Comparison of ENCODE assay signal across 14 cellular contexts in the genomic region with DNA sequence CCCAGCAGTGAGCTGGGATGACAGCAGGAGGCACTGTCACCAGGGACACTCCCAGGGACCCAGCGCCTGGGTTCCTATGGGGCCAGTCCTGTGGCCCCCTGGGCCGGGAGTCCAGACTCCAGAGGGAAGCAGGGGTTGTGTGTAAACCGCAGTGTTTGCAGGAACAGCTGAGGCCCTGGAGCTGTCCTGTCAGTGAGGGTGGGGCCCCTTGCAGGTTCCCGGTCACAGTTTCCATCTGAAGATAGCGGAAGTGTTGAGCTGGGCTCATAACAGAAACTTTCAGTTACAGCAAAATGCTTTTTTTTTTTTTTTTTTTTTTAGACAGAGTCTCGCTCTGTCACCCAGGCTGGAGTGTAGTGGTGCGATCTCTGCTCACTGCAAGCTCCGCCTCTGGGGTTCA. TPM values are rescaled to one million over a fixed set of nuclear protein-coding genes. Genes with fewer than 3 reads are reported as not detected.
A peak's percentile ranks its signal among the peaks of the same experiment; 100 is the strongest.
DNase-seq lines count a peak whose midpoint lies in the region; ATAC-seq and TF ChIP-seq lines count a peak whose summit lies in the region.
"Had no signal": no experiment of that assay in that cellular context is flagged by ENCODE, and none has a peak within 500 bp of the region (broad histone marks: within the 10 kb centered on the region; RNA-seq: fewer than 3 reads in every experiment).

No MANE protein-coding gene starts in this region.

- H3F3A ChIP-seq in OCI-LY1 (ENCODE audit: insufficient read depth, low read length) (0 out of 2 replicates have a peak, but pooled peaks cover 3% of the 10 kb centered on the region), GM23338 (replicated peaks; ENCODE audit: low read depth) (no peaks in the 10 kb centered on the region)

- H2AFZ ChIP-seq in OCI-LY1 (ENCODE audit: low read length) (no peak overlapping the region), GM23338 (no peak overlapping the region)

- peaks cover 51% of the 10 kb centered on the region for H3K36me3 ChIP-seq in OCI-LY1 (ENCODE audit: insufficient read depth, low read length)
- H3K36me3 ChIP-seq in GM23338 (ENCODE audit: insufficient read depth), result no peaks in the 10 kb centered on the region; the same call in 1 of the 2 replicates

- peak; percentile 93 for ATAC-seq in activated CD4-positive, alpha-beta T cell treated with anti-CD3 and anti-CD28 coated beads for 36 hours
- peak; percentile 80 to 88 for ATAC-seq in activated naive CD4-positive, alpha-beta T cell treated with anti-CD3 and anti-CD28 coated beads, Interleukin-2, amount 50 U/mL, for 72 hours
- ATAC-seq in stimulated activated effector memory CD8-positive, alpha-beta T cell treated with anti-CD3 and anti-CD28 coated beads, Interleukin-12 subunit alpha, Interleukin-12 subunit beta, amount 100 ng/mL, for 72 hours, result peak; percentile 71
- ATAC-seq in GM23338, result no peak
- ATAC-seq: psoas muscle had no signal

- POLR2A ChIA-PET in activated CD4-positive, alpha-beta T cell treated with anti-CD3 and anti-CD28 coated beads for 36 hours (lab: Charles Lee), result no interaction called here

- no peaks in the 10 kb centered on the region for H3K79me2 ChIP-seq in OCI-LY1 (ENCODE audit: insufficient read depth, low read length)
- H3K79me2 ChIP-seq in GM23338 (replicated peaks; ENCODE audit: insufficient read depth), result no peaks in the 10 kb centered on the region

- intact Hi-C loops in activated CD4-positive, alpha-beta T cell treated with anti-CD3 and anti-CD28 coated beads for 36 hours (cut with DNase I, micrococcal nuclease), result no loop called here

- peak overlapping the region; percentile 34; the same call in 1 of the 2 replicates for H3K4me2 ChIP-seq in OCI-LY1 (ENCODE audit: low read length)
- H3K4me2 ChIP-seq in GM23338, result no peak overlapping the region

- H3K4me3 ChIP-seq in OCI-LY1 (ENCODE audit: low read depth, low read length, poor library complexity, severe bottlenecking) (no peak overlapping the region), GM23338 (no peak overlapping the region)
- H3K4me3 ChIP-seq: adrenal gland, psoas muscle had no signal

- H3K36me3 Mint-ChIP-seq in activated CD4-positive, alpha-beta T cell treated with anti-CD3 and anti-CD28 coated beads for 36 hours (ENCODE audit: low read depth), result peaks cover 10% of the 10 kb centered on the region
- H3K36me3 Mint-ChIP-seq in activated naive CD4-positive, alpha-beta T cell treated with anti-CD3 and anti-CD28 coated beads, Interleukin-2, amount 50 U/mL, for 72 hours, result peaks cover 0 to 4% of the 10 kb centered on the region in 2 donors
- peaks cover 37% of the 10 kb centered on the region for H3K36me3 Mint-ChIP-seq in stimulated activated effector memory CD8-positive, alpha-beta T cell treated with anti-CD3 and anti-CD28 coated beads, Interleukin-12 subunit alpha, Interleukin-12 subunit beta, amount 100 ng/mL, for 72 hours
- H3K36me3 Mint-ChIP-seq in GM23338 (ENCODE audit: low read depth), result peaks cover 46% of the 10 kb centered on the region
- H3K36me3 Mint-ChIP-seq in glutamatergic neuron (ENCODE audit: unreplicated experiment), result no peaks in the 10 kb centered on the region

- peak; percentile 29; the same call in 1 of the 2 replicates for TF ChIP-seq CTCF in OCI-LY1 (IDR thresholded peaks at IDR 0.05; ENCODE audit: low read length)
- no peak for TF ChIP-seq CTCF in GM23338 (conservative IDR thresholded peaks at IDR 0.05; ENCODE audit: low read depth in 2 of 2)
- TF ChIP-seq CTCF in glutamatergic neuron (IDR thresholded peaks at IDR 0.05; ENCODE audit: partially characterized antibody, unreplicated experiment), result no peak

- no peaks in the 10 kb centered on the region for H3K9me3 ChIP-seq in OCI-LY1 (ENCODE audit: low read length)
- H3K9me3 ChIP-seq: adrenal gland, psoas muscle had no signal

- peak overlapping the region; percentile 47 for H3K27ac Mint-ChIP-seq in activated CD4-positive, alpha-beta T cell treated with anti-CD3 and anti-CD28 coated beads for 36 hours
- H3K27ac Mint-ChIP-seq in activated naive CD4-positive, alpha-beta T cell treated with anti-CD3 and anti-CD28 coated beads, Interleukin-2, amount 50 U/mL, for 72 hours, result peak overlapping the region; percentile 36 to 72
- no peak overlapping the region for H3K27ac Mint-ChIP-seq in stimulated activated effector memory CD8-positive, alpha-beta T cell treated with anti-CD3 and anti-CD28 coated beads, Interleukin-12 subunit alpha, Interleukin-12 subunit beta, amount 100 ng/mL, for 72 hours
- H3K27ac Mint-ChIP-seq in GM23338 (no peak overlapping the region), glutamatergic neuron (ENCODE audit: unreplicated experiment) (no peak overlapping the region)

- peaks cover 18% of the 10 kb centered on the region for H3K4me1 Mint-ChIP-seq in activated CD4-positive, alpha-beta T cell treated with anti-CD3 and anti-CD28 coated beads for 36 hours
- H3K4me1 Mint-ChIP-seq in stimulated activated effector memory CD8-positive, alpha-beta T cell treated with anti-CD3 and anti-CD28 coated beads, Interleukin-12 subunit alpha, Interleukin-12 subunit beta, amount 100 ng/mL, for 72 hours, result peaks cover 16% of the 10 kb centered on the region
- H3K4me1 Mint-ChIP-seq in GM23338 (peaks cover 3% of the 10 kb centered on the region; the same call in 1 of the 3 replicates), glutamatergic neuron (ENCODE audit: low read depth, unreplicated experiment) (no peaks in the 10 kb centered on the region)

- H3K4me1 ChIP-seq in OCI-LY1 (ENCODE audit: insufficient read depth, low read length, severe bottlenecking) (peaks cover 13% of the 10 kb centered on the region), GM23338 (ENCODE audit: insufficient read depth) (no peaks in the 10 kb centered on the region)
- H3K4me1 ChIP-seq: adrenal gland, psoas muscle had no signal

- CTCF ChIA-PET in activated CD4-positive, alpha-beta T cell treated with anti-CD3 and anti-CD28 coated beads for 36 hours (lab: Charles Lee), result interaction anchor here (0.8 to 1.3 kb wide), 2 partner anchors 15 to 97 kb away, joined by 3 to 6 read pairs; no protein-coding TSS in a partner anchor

- H3K27ac ChIP-seq in OCI-LY1 (ENCODE audit: low read depth, low read length, poor library complexity, severe bottlenecking) (peak overlapping the region; percentile 87), GM23338 (ENCODE audit: low read depth) (no peak overlapping the region)
- H3K27ac ChIP-seq: adrenal gland, psoas muscle had no signal

- H3K9ac ChIP-seq in OCI-LY1 (ENCODE audit: low read length), result no peak overlapping the region

- H3K9me3 Mint-ChIP-seq in activated CD4-positive, alpha-beta T cell treated with anti-CD3 and anti-CD28 coated beads for 36 hours (ENCODE audit: low read depth), result no peaks in the 10 kb centered on the region
- H3K9me3 Mint-ChIP-seq in activated naive CD4-positive, alpha-beta T cell treated with anti-CD3 and anti-CD28 coated beads, Interleukin-2, amount 50 U/mL, for 72 hours, result no peaks in the 10 kb centered on the region
- no peaks in the 10 kb centered on the region for H3K9me3 Mint-ChIP-seq in stimulated activated effector memory CD8-positive, alpha-beta T cell treated with anti-CD3 and anti-CD28 coated beads, Interleukin-12 subunit alpha, Interleukin-12 subunit beta, amount 100 ng/mL, for 72 hours
- 0 out of 3 replicates have a peak, but pooled peaks cover 2% of the 10 kb centered on the region for H3K9me3 Mint-ChIP-seq in GM23338
- peaks cover 1% of the 10 kb centered on the region for H3K9me3 Mint-ChIP-seq in glutamatergic neuron (ENCODE audit: unreplicated experiment)

- H3K27me3 ChIP-seq in OCI-LY1 (ENCODE audit: insufficient read depth, low read length), result no peaks in the 10 kb centered on the region
- H3K27me3 ChIP-seq in GM23338 (ENCODE audit: insufficient read depth), result no peaks in the 10 kb centered on the region
- H3K27me3 ChIP-seq: adrenal gland had no signal

- peak; percentile 76 for DNase-seq in activated CD4-positive, alpha-beta T cell treated with anti-CD3 and anti-CD28 coated beads for 36 hours
- no peak for DNase-seq in activated CD4-positive, alpha-beta T cell treated with anti-CD3 and anti-CD28 coated beads for 1 hour
- DNase-seq in activated naive CD4-positive, alpha-beta T cell treated with anti-CD3 and anti-CD28 coated beads, Interleukin-2, amount 50 U/mL, for 72 hours (ENCODE audit: low spot score in 2 of 2), result no peak
- no peak for DNase-seq in stimulated activated effector memory CD8-positive, alpha-beta T cell treated with anti-CD3 and anti-CD28 coated beads, Interleukin-12 subunit alpha, Interleukin-12 subunit beta, amount 100 ng/mL, for 72 hours (ENCODE audit: low spot score in 2 of 2)
- no peak for DNase-seq in GM23338 (ENCODE audit: low spot score)
- no peak for DNase-seq in glutamatergic neuron
- no peak for DNase-seq in cerebellar nuclear complex (lab: John Stamatoyannopoulos, UW)
- DNase-seq: DMS79, hypothalamus, NCI-H2081, psoas muscle, RPMI8226 had no signal

- H4K20me1 ChIP-seq in OCI-LY1 (ENCODE audit: insufficient read depth, low read length) (no peaks in the 10 kb centered on the region), GM23338 (replicated peaks; ENCODE audit: insufficient read depth) (peaks cover 4% of the 10 kb centered on the region; the same call in 1 of the 2 replicates)

- no peaks in the 10 kb centered on the region for H3K9me2 ChIP-seq in OCI-LY1 (ENCODE audit: low read depth, low read length)
- H3K9me2 ChIP-seq in GM23338 (ENCODE audit: insufficient read depth), result no peaks in the 10 kb centered on the region

- no peak overlapping the region for H3K4me3 Mint-ChIP-seq in activated CD4-positive, alpha-beta T cell treated with anti-CD3 and anti-CD28 coated beads for 36 hours
- no peak overlapping the region for H3K4me3 Mint-ChIP-seq in stimulated activated effector memory CD8-positive, alpha-beta T cell treated with anti-CD3 and anti-CD28 coated beads, Interleukin-12 subunit alpha, Interleukin-12 subunit beta, amount 100 ng/mL, for 72 hours
- no peak overlapping the region for H3K4me3 Mint-ChIP-seq in GM23338
- H3K4me3 Mint-ChIP-seq in glutamatergic neuron (ENCODE audit: unreplicated experiment), result no peak overlapping the region

- H3K27me3 Mint-ChIP-seq in activated CD4-positive, alpha-beta T cell treated with anti-CD3 and anti-CD28 coated beads for 36 hours, result no peaks in the 10 kb centered on the region
- peaks cover 12% of the 10 kb centered on the region for H3K27me3 Mint-ChIP-seq in GM23338 (ENCODE audit: insufficient read depth, low read depth, poor library complexity)
- no peaks in the 10 kb centered on the region for H3K27me3 Mint-ChIP-seq in glutamatergic neuron (ENCODE audit: unreplicated experiment)

RNA-seq across cellular contexts. Expression of gene CSNK1G2, which starts 17.7 kb away (rescaled TPM):
- 10 to 100 TPM; 56.0 to 78.1 TPM for total RNA-seq in activated CD4-positive, alpha-beta T cell treated with anti-CD3 and anti-CD28 coated beads for 36 hours
- 10 to 100 TPM; 33.1 to 58.6 TPM for total RNA-seq in activated naive CD4-positive, alpha-beta T cell treated with anti-CD3 and anti-CD28 coated beads, Interleukin-2, amount 50 U/mL, for 72 hours
- total RNA-seq in GM23338 (2014; rRNA removed; shearing (Covaris generic)), result 113 and 147 TPM in 2 replicates
- polyA plus RNA-seq in GM23338 (2016; fragmentation: Nextera tagmentation; extraction: Ambion mirVana), result 39.6 and 55.9 TPM in 2 replicates
- 104 TPM for total RNA-seq in glutamatergic neuron (ENCODE audit: unreplicated experiment)

RNA-seq across cellular contexts. Expression of gene ADAT3, which starts 18.1 kb away (rescaled TPM):
- 1 to 10 TPM; 5.6 to 6.1 TPM for total RNA-seq in activated CD4-positive, alpha-beta T cell treated with anti-CD3 and anti-CD28 coated beads for 36 hours
- total RNA-seq in activated naive CD4-positive, alpha-beta T cell treated with anti-CD3 and anti-CD28 coated beads, Interleukin-2, amount 50 U/mL, for 72 hours, result 1 to 10 TPM; 8.5 to 10.0 TPM
- 10.6 and 12.4 TPM in 2 replicates for total RNA-seq in GM23338 (2014; rRNA removed; shearing (Covaris generic))
- polyA plus RNA-seq in GM23338 (2016; fragmentation: Nextera tagmentation; extraction: Ambion mirVana), result 7.8 and 7.9 TPM in 2 replicates
- 10.9 TPM for total RNA-seq in glutamatergic neuron (ENCODE audit: unreplicated experiment)

RNA-seq across cellular contexts. Expression of gene SCAMP4, which starts 18.1 kb away (rescaled TPM):
- total RNA-seq in activated CD4-positive, alpha-beta T cell treated with anti-CD3 and anti-CD28 coated beads for 36 hours, result 10 to 100 TPM; 20.5 to 25.6 TPM
- total RNA-seq in activated naive CD4-positive, alpha-beta T cell treated with anti-CD3 and anti-CD28 coated beads, Interleukin-2, amount 50 U/mL, for 72 hours, result 10 to 100 TPM; 22.4 to 28.2 TPM
- total RNA-seq in GM23338 (2014; rRNA removed; shearing (Covaris generic)), result 87.0 and 106 TPM in 2 replicates
- polyA plus RNA-seq in GM23338 (2016; fragmentation: Nextera tagmentation; extraction: Ambion mirVana), result 35.5 and 39.4 TPM in 2 replicates
- 66.3 TPM for total RNA-seq in glutamatergic neuron (ENCODE audit: unreplicated experiment)

RNA-seq across cellular contexts. Expression of gene ABHD17A, which starts 38.0 kb away (rescaled TPM):
- 10 to 100 TPM; 84.5 to 88.5 TPM for total RNA-seq in activated CD4-positive, alpha-beta T cell treated with anti-CD3 and anti-CD28 coated beads for 36 hours
- total RNA-seq in activated naive CD4-positive, alpha-beta T cell treated with anti-CD3 and anti-CD28 coated beads, Interleukin-2, amount 50 U/mL, for 72 hours, result 100 to 1,000 TPM; 109 to 110 TPM
- 68.8 and 99.9 TPM in 2 replicates for total RNA-seq in GM23338 (2014; rRNA removed; shearing (Covaris generic))
- polyA plus RNA-seq in GM23338 (2016; fragmentation: Nextera tagmentation; extraction: Ambion mirVana), result 34.2 and 37.1 TPM in 2 replicates
- 75.1 TPM for total RNA-seq in glutamatergic neuron (ENCODE audit: unreplicated experiment)

RNA-seq across cellular contexts. Expression of gene KLF16, which starts 59.9 kb away (rescaled TPM):
- 10 to 100 TPM; 22.5 to 28.8 TPM for total RNA-seq in activated CD4-positive, alpha-beta T cell treated with anti-CD3 and anti-CD28 coated beads for 36 hours
- 10 to 100 TPM; 20.5 to 22.6 TPM for total RNA-seq in activated naive CD4-positive, alpha-beta T cell treated with anti-CD3 and anti-CD28 coated beads, Interleukin-2, amount 50 U/mL, for 72 hours
- total RNA-seq in GM23338 (2014; rRNA removed; shearing (Covaris generic)), result 20.2 and 22.0 TPM in 2 replicates
- 8.9 and 12.3 TPM in 2 replicates for polyA plus RNA-seq in GM23338 (2016; fragmentation: Nextera tagmentation; extraction: Ambion mirVana)
- 30.6 TPM for total RNA-seq in glutamatergic neuron (ENCODE audit: unreplicated experiment)

Comparison
In these comparisons a context has a peak if more than half of its experiments do, and no peak if none do; other contexts are left out.
1. H3K27ac Mint-ChIP-seq: peak in activated CD4-positive, alpha-beta T cell treated with anti-CD3 and anti-CD28 coated beads for 36 hours (single experiment) and activated naive CD4-positive, alpha-beta T cell treated with anti-CD3 and anti-CD28 coated beads, Interleukin-2, amount 50 U/mL, for 72 hours (2 of 2); none in stimulated activated effector memory CD8-positive, alpha-beta T cell treated with anti-CD3 and anti-CD28 coated beads, Interleukin-12 subunit alpha, Interleukin-12 subunit beta, amount 100 ng/mL, for 72 hours (single experiment), GM23338 (single experiment) and glutamatergic neuron (single experiment).